16 cellular contexts compared by ENCODE assay signal in the genomic region with DNA sequence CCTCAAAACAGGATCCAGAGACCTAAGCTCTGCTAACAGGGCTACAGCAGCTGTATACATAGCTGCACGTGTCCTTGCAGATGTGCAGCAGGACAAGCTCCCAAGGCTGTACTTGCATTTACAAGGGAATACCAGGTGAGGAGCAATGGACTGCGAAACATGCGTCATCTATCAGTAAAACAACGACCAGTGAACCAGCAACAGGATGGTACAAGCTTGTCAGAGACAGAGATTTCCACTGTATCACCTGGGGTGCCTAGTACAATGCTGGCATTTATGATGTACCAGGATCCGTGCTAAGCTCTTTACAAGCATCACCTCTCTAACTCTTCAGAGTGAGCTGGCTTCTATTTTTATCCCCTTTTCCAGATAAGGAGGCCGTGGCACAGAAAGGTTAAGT.
DNase-seq lines count a peak whose midpoint lies in the region; ATAC-seq and TF ChIP-seq lines count a peak whose summit lies in the region.
"Had no signal": no experiment of that assay in that cellular context is flagged by ENCODE, and none has a peak within 500 bp of the region (broad histone marks: within the 10 kb centered on the region; RNA-seq: fewer than 3 reads in every experiment).

No MANE protein-coding gene starts in this region.

- peak overlapping the region; percentile 57; the same call in 1 of the 2 replicates for H3K27ac ChIP-seq in MM.1S (ENCODE audit: low read length)
- H3K27ac ChIP-seq in dorsolateral prefrontal cortex = no peak overlapping the region
- H3K27ac ChIP-seq: left lung, parathyroid adenoma, thyroid gland had no signal

- H3K9me3 ChIP-seq in MM.1S (replicated peaks; ENCODE audit: insufficient read depth, low read length) = no peaks in the 10 kb centered on the region
- H3K9me3 ChIP-seq: left lung, thyroid gland had no signal

- no peaks in the 10 kb centered on the region for H4K20me1 ChIP-seq in MM.1S (ENCODE audit: insufficient read depth, low read length)

- TF ChIP-seq CTCF in MM.1S (IDR thresholded peaks at IDR 0.05; ENCODE audit: low read length) (no peak), dorsolateral prefrontal cortex (IDR thresholded peaks at IDR 0.05 in 54 of 56, conservative IDR thresholded peaks at IDR 0.05 in 2 of 56; ENCODE audit: low read depth in 1 of 56, partially characterized antibody in 56 of 56) (no peak)

- no peaks in the 10 kb centered on the region for H3K36me3 ChIP-seq in MM.1S (replicated peaks; ENCODE audit: insufficient read depth, low read length)
- H3K36me3 ChIP-seq: thyroid gland had no signal

- DNase-seq in Right ventricle myocardium superior (no peak), cardiac septum (ENCODE audit: low spot score) (no peak), MM.1S (no peak), germinal center (ENCODE audit: low spot score) (peak; percentile 14), renal cortical epithelial cell (ENCODE audit: low read depth) (peak; percentile 73), dorsolateral prefrontal cortex (no peak)
- DNase-seq: DMS 273 treated with DMSO at 0.1 percent for 48 hours, H7, left lung, NCI-H1105 treated with DMSO at 0.1 percent for 48 hours, NCI-H2171, RPMI8226 had no signal

- no peaks in the 10 kb centered on the region for H3F3A ChIP-seq in MM.1S (ENCODE audit: insufficient read depth, low read length)

- 0 out of 2 replicates have a peak overlapping the region, but pooled peaks have one; percentile 14 for H2AFZ ChIP-seq in MM.1S (ENCODE audit: low read length)
- H2AFZ ChIP-seq: parathyroid adenoma had no signal

- H3K27me3 ChIP-seq in MM.1S (replicated peaks; ENCODE audit: insufficient read depth, low read length) (no peaks in the 10 kb centered on the region), dorsolateral prefrontal cortex (no peaks in the 10 kb centered on the region)
- H3K27me3 ChIP-seq: left lung, thyroid gland had no signal

- H3K4me3 ChIP-seq in MM.1S (ENCODE audit: low read length) (no peak overlapping the region), dorsolateral prefrontal cortex (no peak overlapping the region)
- H3K4me3 ChIP-seq: left lung, thyroid gland had no signal

- H3K4me1 ChIP-seq in MM.1S (ENCODE audit: low read length) = peaks cover 8% of the 10 kb centered on the region
- H3K4me1 ChIP-seq: left lung had no signal

- no peaks in the 10 kb centered on the region for H3K9me2 ChIP-seq in MM.1S (replicated peaks; ENCODE audit: insufficient read depth, low read length)

- ATAC-seq in Right ventricle myocardium superior (ENCODE audit: poor library complexity) (peak; percentile 29), GM18870 (IDR thresholded peaks at IDR 0.05; ENCODE audit: unreplicated experiment) (no peak), GM21390 (IDR thresholded peaks at IDR 0.05; ENCODE audit: unreplicated experiment) (no peak)
- ATAC-seq: left lung had no signal

- H3K79me2 ChIP-seq in MM.1S (ENCODE audit: low read length) = no peaks in the 10 kb centered on the region
- H3K79me2 ChIP-seq: parathyroid adenoma had no signal

- intact Hi-C loops in Right ventricle myocardium superior (cut with DNase I) = no loop called here
- intact Hi-C loops in cardiac septum (cut with DNase I) = no loop called here
- intact Hi-C loops in dorsolateral prefrontal cortex (cut with DNase I) = no loop called here

- peak overlapping the region; percentile 2; the same call in 1 of the 2 replicates for H3K9ac ChIP-seq in MM.1S (ENCODE audit: low read length)
- H3K9ac ChIP-seq: parathyroid adenoma had no signal

- H3K4me2 ChIP-seq in MM.1S (ENCODE audit: low read depth, low read length) = peak overlapping the region; percentile 33; the same call in 1 of the 2 replicates

Comparison
In these comparisons a context has a peak if more than half of its experiments do, and no peak if none do; other contexts are left out.
1. DNase-seq: peak in germinal center (single experiment) and renal cortical epithelial cell (single experiment); none in Right ventricle myocardium superior (single experiment), cardiac septum (single experiment), MM.1S (single experiment) and dorsolateral prefrontal cortex (0 of 10).